Comparison of ENCODE assay signal across 1 cellular context in genomic region chr14:89617471-89618291, GRCh38.
TF ChIP-seq lines count a peak whose summit lies in the region.

No MANE protein-coding gene starts in this region.

TF ChIP-seq in HepG2, 621 proteins besides CTCF, POLR2A, EP300 and RAD21 (continued from another document and continues in another):
- TF ChIP-seq ZNF784 (CRISPR knock-in tag; IDR thresholded peaks at IDR 0.05; ENCODE audit: borderline replicate concordance) (no peak), ZNF510 (CRISPR knock-in tag; IDR thresholded peaks at IDR 0.05; ENCODE audit: low read depth) (no peak), MTA1 (CRISPR knock-in tag; IDR thresholded peaks at IDR 0.05; ENCODE audit: borderline replicate concordance) (no peak), NAIF1 (CRISPR knock-in tag; IDR thresholded peaks at IDR 0.05; ENCODE audit: borderline replicate concordance) (no peak), STAT5B (CRISPR knock-in tag; IDR thresholded peaks at IDR 0.05) (no peak), ZNF317 (CRISPR knock-in tag; IDR thresholded peaks at IDR 0.05) (peak; percentile 68; the same call in 1 of the 2 replicates), HINFP (CRISPR knock-in tag; IDR thresholded peaks at IDR 0.05; ENCODE audit: low read depth) (no peak), CSRNP2 (CRISPR knock-in tag; conservative IDR thresholded peaks at IDR 0.05; ENCODE audit: low read depth) (no peak), SOX6 (IDR thresholded peaks at IDR 0.05) (no peak), SOX6 (CRISPR knock-in tag; IDR thresholded peaks at IDR 0.05) (peak; percentile 13; the same call in 1 of the 2 replicates), PTBP1 (IDR thresholded peaks at IDR 0.05; ENCODE audit: low read depth, low read length, poor library complexity, severe bottlenecking) (no peak), SMYD3 (CRISPR knock-in tag; IDR thresholded peaks at IDR 0.05) (no peak), NPAS2 (CRISPR knock-in tag; IDR thresholded peaks at IDR 0.05; ENCODE audit: borderline replicate concordance) (no peak), ZNF280D (CRISPR knock-in tag; IDR thresholded peaks at IDR 0.05) (no peak), SNAPC2 (CRISPR knock-in tag; IDR thresholded peaks at IDR 0.05) (no peak), ZNF609 (CRISPR knock-in tag; IDR thresholded peaks at IDR 0.05; ENCODE audit: borderline replicate concordance) (no peak), JUNB (CRISPR knock-in tag; IDR thresholded peaks at IDR 0.05; ENCODE audit: borderline replicate concordance) (no peak), KLF12 (CRISPR knock-in tag; IDR thresholded peaks at IDR 0.05; ENCODE audit: borderline replicate concordance) (peak; percentile 60; the same call in 1 of the 2 replicates), ZNF629 (CRISPR knock-in tag; conservative IDR thresholded peaks at IDR 0.05) (no peak), ZNF263 (CRISPR knock-in tag; IDR thresholded peaks at IDR 0.05) (peak; percentile 20; the same call in 1 of the 2 replicates), TARDBP (CRISPR knock-in tag; IDR thresholded peaks at IDR 0.05) (0 out of 2 replicates have a peak, but pooled peaks have one; percentile 22), PATZ1 (CRISPR knock-in tag; IDR thresholded peaks at IDR 0.05) (no peak), TAF1 (CRISPR knock-in tag; IDR thresholded peaks at IDR 0.05) (no peak), ZNF292 (CRISPR knock-in tag; IDR thresholded peaks at IDR 0.05; ENCODE audit: borderline replicate concordance, low read depth) (peak; percentile 47; the same call in 1 of the 2 replicates), RBFOX2 (IDR thresholded peaks at IDR 0.05; ENCODE audit: low read depth, low read length) (peak; percentile 23; the same call in 1 of the 2 replicates), ZBTB4 (CRISPR knock-in tag; IDR thresholded peaks at IDR 0.05; ENCODE audit: borderline replicate concordance) (no peak), KIAA2018 (CRISPR knock-in tag; IDR thresholded peaks at IDR 0.05; ENCODE audit: borderline replicate concordance) (no peak)
